ENCODE assay signal across 8 cellular contexts in the genomic region with DNA sequence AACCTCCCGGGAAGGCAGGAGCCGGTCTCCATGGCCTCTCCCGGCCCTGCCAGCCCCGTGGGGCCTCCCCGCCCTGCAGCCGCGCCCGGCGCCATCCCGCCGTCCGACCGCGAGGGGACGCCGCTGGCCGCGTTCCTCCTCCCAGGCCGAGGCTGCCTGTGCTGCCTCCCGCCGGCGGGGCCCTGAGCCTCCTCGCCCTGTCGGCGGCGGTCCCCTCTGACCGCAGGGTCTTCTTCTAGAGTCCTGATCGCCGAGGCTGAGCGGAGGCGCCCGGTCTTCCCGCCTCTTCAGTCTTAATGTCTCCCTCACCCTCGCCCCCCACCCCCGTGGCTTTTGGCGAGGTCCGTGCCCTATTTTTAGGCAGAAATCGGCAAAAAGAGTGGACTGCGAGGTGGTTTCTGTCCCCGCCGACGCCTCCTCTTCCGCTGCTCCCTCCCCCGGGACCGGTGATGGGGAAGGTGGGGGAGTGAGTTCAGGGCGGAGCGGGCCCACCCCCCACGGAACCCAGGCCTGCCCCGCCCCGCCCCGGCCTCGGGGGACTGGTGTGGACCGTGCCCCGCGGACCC. TPM values are rescaled to one million over a fixed set of nuclear protein-coding genes. Genes with fewer than 3 reads are reported as not detected.
DNase-seq lines count a peak whose midpoint lies in the region; ATAC-seq and TF ChIP-seq lines count a peak whose summit lies in the region.

No MANE protein-coding gene starts in this region.

- H3K4me1 ChIP-seq in cardiac muscle cell (ENCODE audit: low read depth), result no peaks in the 10 kb centered on the region
- peaks cover 0 to 3% of the 10 kb centered on the region in 2 donors for H3K4me1 ChIP-seq in gastrocnemius medialis

- peak overlapping the region; percentile 20 for H3K4me3 ChIP-seq in cardiac muscle cell
- peak overlapping the region in 3 of 4 donors; percentile 26 to 31 (median 28) for H3K4me3 ChIP-seq in gastrocnemius medialis

- H3K9me3 ChIP-seq in cardiac muscle cell (ENCODE audit: low read depth), result no peaks in the 10 kb centered on the region
- no peaks in the 10 kb centered on the region for H3K9me3 ChIP-seq in gastrocnemius medialis

- ATAC-seq in GM21619 (IDR thresholded peaks at IDR 0.05; ENCODE audit: unreplicated experiment) (peak; percentile 45), gastrocnemius medialis (no peak), HG03280 (IDR thresholded peaks at IDR 0.05; ENCODE audit: unreplicated experiment) (no peak)

- peaks cover 49% of the 10 kb centered on the region for H3K27me3 ChIP-seq in cardiac muscle cell
- H3K27me3 ChIP-seq in gastrocnemius medialis, result peaks cover 52 to 64% (median 53%) of the 10 kb centered on the region in 3 donors

- H3K27ac ChIP-seq in C4-2B (peak overlapping the region; percentile 99), cardiac muscle cell (no peak overlapping the region), gastrocnemius medialis (no peak overlapping the region)

- in situ Hi-C loops in gastrocnemius medialis (cut with MboI; ENCODE audit: low sequenced_read_pairs in 4 of 4), result no loop called here

- TF ChIP-seq CTCF in C4-2B (conservative IDR thresholded peaks at IDR 0.05), result no peak
- peak; percentile 80 for TF ChIP-seq CTCF in cardiac muscle cell (IDR thresholded peaks at IDR 0.05; ENCODE audit: low read depth, low read length)
- peak in 4 of 5 experiments; percentile 18 to 39 (median 28) for TF ChIP-seq CTCF in gastrocnemius medialis (IDR thresholded peaks at IDR 0.05 in 4 of 5, conservative IDR thresholded peaks at IDR 0.05 in 1 of 5)

- no peak for TF ChIP-seq POLR2A in gastrocnemius medialis (IDR thresholded peaks at IDR 0.05)

- intact Hi-C loops in gastrocnemius medialis (cut with DNase I; ENCODE audit: low total_unique reads), result no loop called here

- H3K36me3 ChIP-seq in cardiac muscle cell (no peaks in the 10 kb centered on the region), gastrocnemius medialis (no peaks in the 10 kb centered on the region)

- DNase-seq in NOMO-1 treated with DMSO at 0.1 percent for 48 hours (lab: John Stamatoyannopoulos, UW; ENCODE audit: unreplicated experiment) (peak; percentile 58), cardiac muscle cell (ENCODE audit: low read depth in 1 of 2, low spot score in 1 of 2) (peak; percentile 79 to 84), gastrocnemius medialis (no peak), GOT3 (lab: John Stamatoyannopoulos, UW) (no peak)
- DNase-seq in activated gamma-delta T cell treated with anti-CD3 and anti-CD28 coated beads, Interleukin-2, amount 50 U/mL, for 16 hours (ENCODE audit: low read depth), result peak; percentile 45

RNA-seq across cellular contexts. Expression of a gene that starts 0.8 kb away (rescaled TPM):
- total RNA-seq in cardiac muscle cell (0.88 and 2.2 TPM in 2 replicates), gastrocnemius medialis (not detected)
- 1.6 and 7.0 TPM in 2 replicates for polyA plus RNA-seq in cardiac muscle cell

RNA-seq across cellular contexts. Expression of a gene that starts 14.3 kb away (rescaled TPM):
- total RNA-seq in cardiac muscle cell, result 4,932 and 5,939 TPM in 2 replicates
- polyA plus RNA-seq in cardiac muscle cell, result 1,293 and 1,556 TPM in 2 replicates
- total RNA-seq in gastrocnemius medialis, result 1,000 to 10,000 TPM; 4,295 to 5,889 (median 4,806) TPM

RNA-seq across cellular contexts. Expression of a gene that starts 38.7 kb away (rescaled TPM):
- total RNA-seq in cardiac muscle cell (0.78 and 2.2 TPM in 2 replicates), gastrocnemius medialis (not detected)
- 0.64 and 2.1 TPM in 2 replicates for polyA plus RNA-seq in cardiac muscle cell

Comparison
In these comparisons a context has a peak if more than half of its experiments do, and no peak if none do; other contexts are left out.
1. DNase-seq: peak in NOMO-1 treated with DMSO at 0.1 percent for 48 hours (single experiment), activated gamma-delta T cell treated with anti-CD3 and anti-CD28 coated beads, Interleukin-2, amount 50 U/mL, for 16 hours (single experiment) and cardiac muscle cell (2 of 2); none in gastrocnemius medialis (0 of 2) and GOT3 (single experiment).